15 cellular contexts compared by ENCODE assay signal in the genomic region with DNA sequence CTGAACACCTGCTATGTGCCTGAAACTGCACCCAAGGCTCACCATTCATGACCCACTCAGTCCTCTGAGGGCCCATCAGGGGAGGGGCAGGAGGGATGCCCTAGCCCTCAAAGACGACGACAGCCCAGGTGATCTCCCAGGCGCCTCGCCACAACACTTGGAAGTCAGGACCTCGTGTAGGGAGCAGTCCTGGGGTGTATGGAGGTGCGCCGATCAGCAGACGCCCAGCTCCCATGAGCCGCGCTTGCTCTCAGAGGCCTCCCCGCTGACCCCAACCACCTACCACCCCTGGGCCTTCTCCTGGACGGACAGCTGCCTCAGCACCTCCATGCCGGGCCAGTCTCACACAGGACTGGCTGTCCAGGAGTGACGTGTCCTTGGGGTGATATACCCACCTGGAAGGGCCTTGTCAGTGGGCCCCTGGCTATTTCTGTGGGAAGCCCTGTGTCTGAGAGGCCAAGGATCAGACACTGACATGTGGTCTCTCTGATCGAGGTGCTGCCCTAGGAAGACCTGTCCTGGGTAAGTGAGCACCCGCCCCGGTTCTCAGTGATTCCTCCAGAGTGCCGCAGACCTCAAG. TPM values are rescaled to one million over a fixed set of nuclear protein-coding genes. Genes with fewer than 3 reads are reported as not detected.
DNase-seq lines count a peak whose midpoint lies in the region; ATAC-seq and TF ChIP-seq lines count a peak whose summit lies in the region.
"Had no signal": no experiment of that assay in that cellular context is flagged by ENCODE, and none has a peak within 500 bp of the region (broad histone marks: within the 10 kb centered on the region; RNA-seq: fewer than 3 reads in every experiment).

No MANE protein-coding gene starts in this region.

- H3K4me1 Mint-ChIP-seq in activated CD4-positive, alpha-beta T cell treated with anti-CD3 and anti-CD28 coated beads, Interleukin-2, amount 10 ng/mL, durations not matched to agents 7 days and 5 days, result peaks cover 88% of the 10 kb centered on the region
- peaks cover 65 to 81% (median 66%) of the 10 kb centered on the region in 3 donors for H3K4me1 Mint-ChIP-seq in CD8-positive, alpha-beta memory T cell
- peaks cover 68% of the 10 kb centered on the region for H3K4me1 Mint-ChIP-seq in activated naive CD8-positive, alpha-beta T cell treated with anti-CD3 and anti-CD28 coated beads for 36 hours
- peaks cover 6% of the 10 kb centered on the region for H3K4me1 Mint-ChIP-seq in Caco-2 (ENCODE audit: low read depth, unreplicated experiment)

- no peak for TF ChIP-seq EP300 in ovary (IDR thresholded peaks at IDR 0.05)

- H2AK5ac ChIP-seq in neuronal stem cell (ENCODE audit: low read depth, low read length), result peak overlapping the region; percentile 29

- no peak overlapping the region for H2BK120ac ChIP-seq in neuronal stem cell (ENCODE audit: low read depth, low read length)

- no peak for TF ChIP-seq CTCF in ovary (IDR thresholded peaks at IDR 0.05)
- no peak for TF ChIP-seq CTCF in Caco-2 (IDR thresholded peaks at IDR 0.05; ENCODE audit: insufficient read depth in 1 of 2, low read depth in 1 of 2, low read length in 1 of 2, severe bottlenecking in 1 of 2, unreplicated experiment in 1 of 2)

- peaks cover 57% of the 10 kb centered on the region for H3K4me1 ChIP-seq in CD8-positive, alpha-beta memory T cell (ENCODE audit: insufficient read depth, low read length)
- H3K4me1 ChIP-seq in neuronal stem cell (ENCODE audit: control insufficient read depth in 2 of 2, insufficient read depth in 1 of 2, low read depth in 1 of 2, low read length in 2 of 2) (no peaks in the 10 kb centered on the region), ovary (ENCODE audit: insufficient read depth) (no peaks in the 10 kb centered on the region), Caco-2 (peaks cover 6% of the 10 kb centered on the region; the same call in 1 of the 2 replicates)

- H2AFZ ChIP-seq in neuronal stem cell (ENCODE audit: low read length), result no peak overlapping the region
- H2AFZ ChIP-seq: parathyroid adenoma had no signal

- no peak overlapping the region for H2BK12ac ChIP-seq in neuronal stem cell (ENCODE audit: low read length)

- no peak for TF ChIP-seq POLR2A in ovary (IDR thresholded peaks at IDR 0.05)

- intact Hi-C loops in ovary (cut with DNase I) (loop anchor here in 1 of 4 donors (5.0 kb wide), 1 partner anchor 227 kb away; no protein-coding TSS in a partner anchor), Caco-2 (cut with micrococcal nuclease; ENCODE audit: unreplicated experiment) (loop anchor here (10.0 kb wide), 1 partner anchor 85 kb away; the partner anchor contains the start of gene IL4R)

- peak overlapping the region; percentile 67 for H3K9ac ChIP-seq in neuronal stem cell (ENCODE audit: low read depth, low read length, poor library complexity)
- H3K9ac ChIP-seq: parathyroid adenoma had no signal

- H3K14ac ChIP-seq in neuronal stem cell (ENCODE audit: low read length), result peak overlapping the region; percentile 14

- CTCF ChIA-PET in activated CD4-positive, alpha-beta T cell treated with anti-CD3 and anti-CD28 coated beads, Interleukin-2, amount 10 ng/mL, durations not matched to agents 7 days and 5 days (lab: Charles Lee), result interaction anchor here (0.9 to 3.5 kb wide), 13 partner anchors 8 to 230 kb away, joined by 3 to 16 read pairs (median 4); partner anchors contain the start of genes IL21R and KDM8
- CTCF ChIA-PET in CD8-positive, alpha-beta memory T cell (lab: Charles Lee), result interaction anchor here (0.7 to 4.5 kb wide), 29 partner anchors 10 to 233 kb away, joined by 3 to 47 read pairs (median 4); partner anchors contain the start of gene KDM8
- CTCF ChIA-PET in Caco-2 (lab: Charles Lee), result no interaction called here

- peak overlapping the region; percentile 67 for H3K23ac ChIP-seq in neuronal stem cell (ENCODE audit: low read depth, low read length, poor library complexity)

- H3K18ac ChIP-seq in neuronal stem cell (ENCODE audit: low read length), result peak overlapping the region; percentile 32

- peaks cover 3% of the 10 kb centered on the region for H3K36me3 ChIP-seq in CD8-positive, alpha-beta memory T cell (ENCODE audit: insufficient read depth, low read length)
- H3K36me3 ChIP-seq in neuronal stem cell (replicated peaks in 1 of 2; ENCODE audit: control insufficient read depth in 2 of 2, insufficient read depth in 2 of 2, low read length in 2 of 2) (peaks cover 11 to 61% of the 10 kb centered on the region in 2 donors), ovary (no peaks in the 10 kb centered on the region), Caco-2 (ENCODE audit: control insufficient read depth, insufficient read depth, low read length) (peaks cover 1% of the 10 kb centered on the region; the same call in 1 of the 2 replicates)

- ATAC-seq in GM18519 (IDR thresholded peaks at IDR 0.05; ENCODE audit: low FRiP score, unreplicated experiment), result no peak
- ATAC-seq: SK-N-SH treated with all-trans-retinoic acid at 6 μM for 48 hours had no signal

- no peaks in the 10 kb centered on the region for H3K27me3 ChIP-seq in CD8-positive, alpha-beta memory T cell (ENCODE audit: insufficient read depth, low read length, poor library complexity, severe bottlenecking)
- H3K27me3 ChIP-seq in neuronal stem cell (ENCODE audit: control insufficient read depth in 3 of 3, insufficient read depth in 3 of 3, low read depth in 1 of 3, low read length in 3 of 3) (no peaks in the 10 kb centered on the region), ovary (no peaks in the 10 kb centered on the region), Caco-2 (replicated peaks; ENCODE audit: control insufficient read depth, insufficient read depth, low read length) (no peaks in the 10 kb centered on the region)
- H3K27me3 ChIP-seq: adrenal gland, upper lobe of left lung had no signal

- no peak overlapping the region for H2BK15ac ChIP-seq in neuronal stem cell (ENCODE audit: low read length)

- peaks cover 80% of the 10 kb centered on the region for H3K36me3 Mint-ChIP-seq in activated CD4-positive, alpha-beta T cell treated with anti-CD3 and anti-CD28 coated beads, Interleukin-2, amount 10 ng/mL, durations not matched to agents 7 days and 5 days (ENCODE audit: low read depth)
- peaks cover 2 to 43% (median 5%) of the 10 kb centered on the region in 3 donors for H3K36me3 Mint-ChIP-seq in CD8-positive, alpha-beta memory T cell
- peaks cover 41% of the 10 kb centered on the region for H3K36me3 Mint-ChIP-seq in activated naive CD8-positive, alpha-beta T cell treated with anti-CD3 and anti-CD28 coated beads for 36 hours
- H3K36me3 Mint-ChIP-seq in Caco-2 (ENCODE audit: insufficient read depth, unreplicated experiment), result peaks cover 5% of the 10 kb centered on the region

- WGBS in neuronal stem cell (ENCODE audit: extremely low coverage in 2 of 2, insufficient read length in 2 of 2, insufficient replicate concordance in 1 of 2), 2 donors, result no CpG with 5 or more reads among the region's 18 CpGs
- WGBS in ovary, 3 donors, result 92 to 94% (median 93%) methylated on average over 18 of the region's 18 CpGs

- POLR2A ChIA-PET in activated CD4-positive, alpha-beta T cell treated with anti-CD3 and anti-CD28 coated beads, Interleukin-2, amount 10 ng/mL, durations not matched to agents 7 days and 5 days (lab: Charles Lee), result interaction anchor here (0.6 to 1.1 kb wide), 2 partner anchors 137 to 1820 kb away, joined by 3 to 4 read pairs; no protein-coding TSS in a partner anchor
- POLR2A ChIA-PET in CD8-positive, alpha-beta memory T cell (lab: Charles Lee), result interaction anchor here (0.6 to 1.9 kb wide), 12 partner anchors 26 to 320 kb away, joined by 3 to 16 read pairs (median 4); partner anchors contain the start of genes IL21R, KATNIP and KDM8
- POLR2A ChIA-PET in Caco-2 (lab: Charles Lee), result no interaction called here

- H3K4ac ChIP-seq in neuronal stem cell (ENCODE audit: low read length), result no peak overlapping the region

- DNase-seq in activated CD4-positive, alpha-beta T cell treated with anti-CD3 and anti-CD28 coated beads, Interleukin-2, amount 10 ng/mL, durations not matched to agents 7 days and 5 days, result no peak
- no peak for DNase-seq in activated CD4-positive, alpha-beta T cell treated with anti-CD3 and anti-CD28 coated beads for 1 hour
- peak in 1 of 5 donors; percentile 39 for DNase-seq in CD8-positive, alpha-beta memory T cell
- no peak for DNase-seq in activated naive CD8-positive, alpha-beta T cell treated with anti-CD3 and anti-CD28 coated beads for 36 hours
- DNase-seq in neuronal stem cell (ENCODE audit: low spot score) (no peak), ovary (no peak), Caco-2 (no peak)
- DNase-seq: adrenal gland, NCI-H2029 treated with DMSO at 0.1 percent for 48 hours, OCI-M1, upper lobe of left lung had no signal

- H3K79me1 ChIP-seq in neuronal stem cell (ENCODE audit: low read depth, low read length), result peaks cover 1% of the 10 kb centered on the region

- no TSS peak for BruUV-seq in Caco-2 (replicated peaks; lab: Mats Ljungman, UMichigan)

- peak overlapping the region; percentile 36 for H3K4me3 ChIP-seq in CD8-positive, alpha-beta memory T cell (ENCODE audit: low read length)
- H3K4me3 ChIP-seq in neuronal stem cell (ENCODE audit: low read length in 2 of 2), result no peak overlapping the region
- H3K4me3 ChIP-seq in ovary, result no peak overlapping the region
- no peak overlapping the region for H3K4me3 ChIP-seq in Caco-2 (ENCODE audit: low read depth, low read length)
- H3K4me3 ChIP-seq: A549, adrenal gland, upper lobe of left lung had no signal

- no peak overlapping the region for H3K4me2 ChIP-seq in neuronal stem cell (ENCODE audit: insufficient read depth, low read length, poor library complexity, severe bottlenecking)
- H3K4me2 ChIP-seq: A549 had no signal

- peak overlapping the region; percentile 51 for H3K27ac ChIP-seq in CD8-positive, alpha-beta memory T cell (ENCODE audit: low read depth, low read length)
- no peak overlapping the region for H3K27ac ChIP-seq in neuronal stem cell (replicated peaks; ENCODE audit: low read length)
- no peak overlapping the region for H3K27ac ChIP-seq in ovary
- H3K27ac ChIP-seq: A549, adrenal gland, parathyroid adenoma had no signal

- no peaks in the 10 kb centered on the region for H3K27me3 Mint-ChIP-seq in activated CD4-positive, alpha-beta T cell treated with anti-CD3 and anti-CD28 coated beads, Interleukin-2, amount 10 ng/mL, durations not matched to agents 7 days and 5 days
- peaks cover 0 to 2% of the 10 kb centered on the region in 2 donors for H3K27me3 Mint-ChIP-seq in CD8-positive, alpha-beta memory T cell
- H3K27me3 Mint-ChIP-seq in activated naive CD8-positive, alpha-beta T cell treated with anti-CD3 and anti-CD28 coated beads for 36 hours, result no peaks in the 10 kb centered on the region
- no peaks in the 10 kb centered on the region for H3K27me3 Mint-ChIP-seq in Caco-2 (ENCODE audit: insufficient read depth, unreplicated experiment)

- no peak overlapping the region for H2BK5ac ChIP-seq in neuronal stem cell (ENCODE audit: low read length)

- H4K91ac ChIP-seq in neuronal stem cell (ENCODE audit: low read depth, low read length, poor library complexity), result no peak overlapping the region

- no peak overlapping the region for H4K8ac ChIP-seq in neuronal stem cell (ENCODE audit: low read depth, low read length)

- H3K4me3 Mint-ChIP-seq in activated CD4-positive, alpha-beta T cell treated with anti-CD3 and anti-CD28 coated beads, Interleukin-2, amount 10 ng/mL, durations not matched to agents 7 days and 5 days, result peak overlapping the region; percentile 82
- H3K4me3 Mint-ChIP-seq in CD8-positive, alpha-beta memory T cell, result peak overlapping the region; percentile 8 to 88 (median 80)
- H3K4me3 Mint-ChIP-seq in activated naive CD8-positive, alpha-beta T cell treated with anti-CD3 and anti-CD28 coated beads for 36 hours, result no peak overlapping the region
- no peak overlapping the region for H3K4me3 Mint-ChIP-seq in Caco-2 (ENCODE audit: unreplicated experiment)

- H3K9me3 ChIP-seq in CD8-positive, alpha-beta memory T cell (ENCODE audit: low read length), result no peaks in the 10 kb centered on the region
- no peaks in the 10 kb centered on the region for H3K9me3 ChIP-seq in neuronal stem cell (replicated peaks in 1 of 2; ENCODE audit: control insufficient read depth in 2 of 2, insufficient read depth in 1 of 2, low read depth in 1 of 2, low read length in 2 of 2)
- no peaks in the 10 kb centered on the region for H3K9me3 ChIP-seq in ovary
- H3K9me3 ChIP-seq in Caco-2, result no peaks in the 10 kb centered on the region
- H3K9me3 ChIP-seq: A549, adrenal gland, upper lobe of left lung had no signal

- H3K9me3 Mint-ChIP-seq in activated CD4-positive, alpha-beta T cell treated with anti-CD3 and anti-CD28 coated beads, Interleukin-2, amount 10 ng/mL, durations not matched to agents 7 days and 5 days, result no peaks in the 10 kb centered on the region
- H3K9me3 Mint-ChIP-seq in CD8-positive, alpha-beta memory T cell, result no peaks in the 10 kb centered on the region
- no peaks in the 10 kb centered on the region for H3K9me3 Mint-ChIP-seq in activated naive CD8-positive, alpha-beta T cell treated with anti-CD3 and anti-CD28 coated beads for 36 hours
- no peaks in the 10 kb centered on the region for H3K9me3 Mint-ChIP-seq in Caco-2 (ENCODE audit: unreplicated experiment)

- peak overlapping the region; percentile 98 for H3K27ac Mint-ChIP-seq in activated CD4-positive, alpha-beta T cell treated with anti-CD3 and anti-CD28 coated beads, Interleukin-2, amount 10 ng/mL, durations not matched to agents 7 days and 5 days
- H3K27ac Mint-ChIP-seq in CD8-positive, alpha-beta memory T cell, result peak overlapping the region; percentile 91 to 100 (median 98)
- peak overlapping the region; percentile 99 for H3K27ac Mint-ChIP-seq in activated naive CD8-positive, alpha-beta T cell treated with anti-CD3 and anti-CD28 coated beads for 36 hours
- no peak overlapping the region for H3K27ac Mint-ChIP-seq in Caco-2 (ENCODE audit: unreplicated experiment)

RNA-seq across cellular contexts. Expression of gene KDM8, which starts 26.7 kb away (rescaled TPM):
- total RNA-seq in activated CD4-positive, alpha-beta T cell treated with anti-CD3 and anti-CD28 coated beads, Interleukin-2, amount 10 ng/mL, durations not matched to agents 7 days and 5 days, result 10 to 100 TPM; 22.5 to 25.0 TPM
- total RNA-seq in CD8-positive, alpha-beta memory T cell, result 10 to 100 TPM in 1 of 2 experiments, 1 to 10 TPM in 1; 9.1 to 10.8 TPM
- polyA plus RNA-seq in CD8-positive, alpha-beta memory T cell, result 5.6 TPM
- 10 to 100 TPM in 1 of 2 experiments, 1 to 10 TPM in 1; 9.9 to 12.2 TPM for total RNA-seq in activated naive CD8-positive, alpha-beta T cell treated with anti-CD3 and anti-CD28 coated beads for 36 hours
- polyA plus RNA-seq in neuronal stem cell (2013, experiment 1 of 2), result 5.1 TPM
- polyA plus RNA-seq in neuronal stem cell (2013, experiment 2 of 2), result 4.5 TPM
- total RNA-seq in ovary (10 to 100 TPM in 1 of 7 donors, 1 to 10 TPM in 6; 3.8 to 11.0 (median 7.2) TPM), Caco-2 (2022) (7.0 and 11.1 TPM in 2 replicates)
- 1 to 10 TPM; 3.7 to 5.0 TPM for polyA plus RNA-seq in ovary

RNA-seq across cellular contexts. Expression of gene NSMCE1, which starts 38.6 kb away (rescaled TPM):
- total RNA-seq in activated CD4-positive, alpha-beta T cell treated with anti-CD3 and anti-CD28 coated beads, Interleukin-2, amount 10 ng/mL, durations not matched to agents 7 days and 5 days, result 100 to 1,000 TPM in 1 of 2 experiments, 10 to 100 TPM in 1; 95.8 to 106 TPM
- 100 to 1,000 TPM; 103 to 114 TPM for total RNA-seq in CD8-positive, alpha-beta memory T cell
- 132 TPM for polyA plus RNA-seq in CD8-positive, alpha-beta memory T cell
- 100 to 1,000 TPM; 133 to 146 TPM for total RNA-seq in activated naive CD8-positive, alpha-beta T cell treated with anti-CD3 and anti-CD28 coated beads for 36 hours
- 54.4 TPM for polyA plus RNA-seq in neuronal stem cell (2013, experiment 1 of 2)
- polyA plus RNA-seq in neuronal stem cell (2013, experiment 2 of 2), result 52.8 TPM
- 10 to 100 TPM; 19.8 to 68.4 (median 48.9) TPM for total RNA-seq in ovary
- polyA plus RNA-seq in ovary, result 10 to 100 TPM; 57.2 to 66.0 TPM
- total RNA-seq in Caco-2 (2022), result 33.4 and 37.0 TPM in 2 replicates

Comparison
In these comparisons a context has a peak if more than half of its experiments do, and no peak if none do; other contexts are left out.
1. H3K4me3 Mint-ChIP-seq: peak in activated CD4-positive, alpha-beta T cell treated with anti-CD3 and anti-CD28 coated beads, Interleukin-2, amount 10 ng/mL, durations not matched to agents 7 days and 5 days (single experiment) and CD8-positive, alpha-beta memory T cell (7 of 7); none in activated naive CD8-positive, alpha-beta T cell treated with anti-CD3 and anti-CD28 coated beads for 36 hours (single experiment) and Caco-2 (single experiment).